In the genomic region with DNA sequence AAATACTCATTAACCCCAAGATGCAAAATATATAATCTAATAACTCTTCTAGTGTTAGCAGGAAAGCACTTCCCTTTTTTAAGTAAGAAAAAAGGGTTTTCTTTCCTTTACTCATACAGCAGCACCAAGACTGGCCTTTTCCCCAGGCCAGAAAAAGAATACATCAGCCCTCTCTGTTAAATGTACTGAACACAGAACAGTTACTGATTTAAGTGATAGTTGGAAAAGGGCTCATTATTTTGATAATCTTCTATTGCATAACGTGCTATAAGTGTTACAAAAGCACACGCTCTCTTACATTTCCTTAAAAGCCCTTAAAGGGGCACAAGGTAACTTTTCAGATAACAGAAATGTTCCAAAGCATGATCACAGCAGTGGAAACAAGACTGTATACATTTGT, we compare ENCODE assay signal across 17 cellular contexts.
DNase-seq lines count a peak whose midpoint lies in the region; ATAC-seq, FAIRE-seq and TF ChIP-seq lines count a peak whose summit lies in the region.
"Had no signal": no experiment of that assay in that cellular context is flagged by ENCODE, and none has a peak within 500 bp of the region (broad histone marks: within the 10 kb centered on the region; RNA-seq: fewer than 3 reads in every experiment).

No MANE protein-coding gene starts in this region.

- POLR2A ChIA-PET in CD4-positive, alpha-beta memory T cell (lab: Charles Lee; ENCODE audit: partially characterized antibody), result interaction anchor here (1.3 kb wide), 1 partner anchor 380 kb away, joined by 3 read pairs; no protein-coding TSS in a partner anchor

- no peak for FAIRE-seq in GM12891 (lab: Jason Lieb, UNC)
- FAIRE-seq: bronchial epithelial cell, endothelial cell of umbilical vein had no signal

- TF ChIP-seq CTCF in esophagus muscularis mucosa (IDR thresholded peaks at IDR 0.05), result no peak

- DNase-seq in GM12891 (ENCODE audit: insufficient read length, low spot score) (no peak), Kasumi-1 (lab: John Stamatoyannopoulos, UW) (peak; percentile 46 to 69), esophagus muscularis mucosa (ENCODE audit: extremely low spot score) (no peak), sciatic nerve (ENCODE audit: low spot score) (no peak), T-helper 17 cell (no peak), NCI-H524 (lab: John Stamatoyannopoulos, UW) (no peak)
- DNase-seq in CD4-positive, alpha-beta memory T cell, result no peak
- DNase-seq: activated gamma-delta T cell; DMS79 treated with DMSO at 0.1 percent for 48 hours; NCI-H2081; NK-92 treated with Interleukin-12 subunit alpha and Interleukin-12 subunit beta, amount 100 ng/mL, for 24 hours; uterus had no signal

- intact Hi-C loops in esophagus muscularis mucosa (cut with DNase I), result no loop called here
- intact Hi-C loops in sciatic nerve (cut with DNase I), result no loop called here
- intact Hi-C loops in CD4-positive, alpha-beta memory T cell (cut with micrococcal nuclease), result no loop called here

- H3K36me3 ChIP-seq in esophagus muscularis mucosa, result no peaks in the 10 kb centered on the region
- no peaks in the 10 kb centered on the region for H3K36me3 ChIP-seq in CD4-positive, alpha-beta memory T cell (ENCODE audit: insufficient read depth, low read length)
- H3K36me3 ChIP-seq: ovary, uterus had no signal

- H3K4me1 ChIP-seq in esophagus muscularis mucosa, result peaks cover 0 to 4% (median 0%) of the 10 kb centered on the region in 4 donors
- H3K4me1 ChIP-seq in CD4-positive, alpha-beta memory T cell (ENCODE audit: insufficient read depth, low read length), result peaks cover 10% of the 10 kb centered on the region
- H3K4me1 ChIP-seq: uterus had no signal

- WGBS in esophagus muscularis mucosa, result 51% methylated on average over 2 of the region's 2 CpGs

- no peak overlapping the region for H3K4me3 Mint-ChIP-seq in T-helper 17 cell
- H3K4me3 Mint-ChIP-seq in CD4-positive, alpha-beta memory T cell, result no peak overlapping the region

- ATAC-seq in sciatic nerve (peak; percentile 40), HG03520 (IDR thresholded peaks at IDR 0.05; ENCODE audit: unreplicated experiment) (no peak), T-helper 17 cell (no peak)
- ATAC-seq: HCT116 had no signal

- CTCF ChIA-PET in CD4-positive, alpha-beta memory T cell (lab: Charles Lee; ENCODE audit: partially characterized antibody), result interaction anchor here (0.8 to 13.1 kb wide), 5 partner anchors 14 to 380 kb away, joined by 3 to 266 read pairs (median 4); no protein-coding TSS in a partner anchor

- no peaks in the 10 kb centered on the region for H3K27me3 Mint-ChIP-seq in T-helper 17 cell
- no peaks in the 10 kb centered on the region for H3K27me3 Mint-ChIP-seq in CD4-positive, alpha-beta memory T cell

- peaks cover 0 to 2% (median 0%) of the 10 kb centered on the region in 8 donors for H3K9me3 Mint-ChIP-seq in CD4-positive, alpha-beta memory T cell

- H3K36me3 Mint-ChIP-seq in T-helper 17 cell (ENCODE audit: low read depth), result no peaks in the 10 kb centered on the region
- peaks cover 3 to 5% of the 10 kb centered on the region in 2 donors for H3K36me3 Mint-ChIP-seq in CD4-positive, alpha-beta memory T cell

- H3K27ac ChIP-seq in esophagus muscularis mucosa (replicated peaks in 1 of 4), result peak overlapping the region in 3 of 4 donors; percentile 22 to 54 (median 35)
- H3K27ac ChIP-seq in CD4-positive, alpha-beta memory T cell (ENCODE audit: low read depth, low read length), result no peak overlapping the region
- H3K27ac ChIP-seq: ovary, uterus had no signal

- H3K4me3 ChIP-seq in esophagus muscularis mucosa, result no peak overlapping the region
- H3K4me3 ChIP-seq in CD4-positive, alpha-beta memory T cell (ENCODE audit: low read length in 2 of 2), result no peak overlapping the region
- H3K4me3 ChIP-seq: ovary, uterus had no signal

- H3K27me3 ChIP-seq in esophagus muscularis mucosa, result peaks cover 0 to 16% (median 0%) of the 10 kb centered on the region in 4 donors
- no peaks in the 10 kb centered on the region for H3K27me3 ChIP-seq in CD4-positive, alpha-beta memory T cell (ENCODE audit: insufficient read depth, low read length)
- H3K27me3 ChIP-seq: ovary, uterus had no signal

- H3K27ac Mint-ChIP-seq in T-helper 17 cell, result no peak overlapping the region
- no peak overlapping the region for H3K27ac Mint-ChIP-seq in CD4-positive, alpha-beta memory T cell

- TF ChIP-seq EP300 in esophagus muscularis mucosa (IDR thresholded peaks at IDR 0.05), result no peak

- peaks cover 2% of the 10 kb centered on the region for H3K4me1 Mint-ChIP-seq in T-helper 17 cell
- H3K4me1 Mint-ChIP-seq in CD4-positive, alpha-beta memory T cell, result peaks cover 6 to 20% (median 9%) of the 10 kb centered on the region in 4 donors

- H3K9me3 ChIP-seq in esophagus muscularis mucosa, result no peaks in the 10 kb centered on the region
- no peaks in the 10 kb centered on the region for H3K9me3 ChIP-seq in T-helper 17 cell (ENCODE audit: control insufficient read depth, low read length, poor library complexity, severe bottlenecking)
- no peaks in the 10 kb centered on the region for H3K9me3 ChIP-seq in CD4-positive, alpha-beta memory T cell (ENCODE audit: control insufficient read depth in 1 of 2, low read length in 2 of 2)
- H3K9me3 ChIP-seq: ovary, uterus had no signal

- no peak for TF ChIP-seq POLR2A in GM12891 (IDR thresholded peaks at IDR 0.05; ENCODE audit: low read depth, low read length)
- TF ChIP-seq POLR2A in esophagus muscularis mucosa (IDR thresholded peaks at IDR 0.05; ENCODE audit: low read depth), result no peak

TF ChIP-seq in GM12891, 5 proteins besides CTCF, POLR2A, EP300 and RAD21:
- TF ChIP-seq PAX5 (IDR thresholded peaks at IDR 0.05; ENCODE audit: insufficient read depth, low read length, severe bottlenecking) (no peak), SPI1 (IDR thresholded peaks at IDR 0.05; ENCODE audit: low read depth, low read length) (peak; percentile 60), TAF1 (IDR thresholded peaks at IDR 0.05; ENCODE audit: low read depth, low read length) (no peak), POU2F2 (IDR thresholded peaks at IDR 0.05; ENCODE audit: low read depth, low read length) (no peak), POLR2AphosphoS5 (IDR thresholded peaks at IDR 0.05; ENCODE audit: low read depth, low read length) (no peak)

Comparison
In these comparisons a context has a peak if more than half of its experiments do, and no peak if none do; other contexts are left out.
1. DNase-seq: peak in Kasumi-1 (2 of 2); none in GM12891 (single experiment), esophagus muscularis mucosa (single experiment), sciatic nerve (single experiment), T-helper 17 cell (0 of 3), NCI-H524 (0 of 2) and CD4-positive, alpha-beta memory T cell (0 of 5).